ENCODE assay signal across 8 cellular contexts in genomic region chr13:109785141-109785891, GRCh38. TPM values are rescaled to one million over a fixed set of nuclear protein-coding genes. Genes with fewer than 3 reads are reported as not detected.
A peak's percentile ranks its signal among the peaks of the same experiment; 100 is the strongest.
DNase-seq lines count a peak whose midpoint lies in the region; ATAC-seq and TF ChIP-seq lines count a peak whose summit lies in the region.

No MANE protein-coding gene starts in this region.

- ATAC-seq in HG02759 (IDR thresholded peaks at IDR 0.05; ENCODE audit: unreplicated experiment) (peak; percentile 3), GM21367 (IDR thresholded peaks at IDR 0.05; ENCODE audit: unreplicated experiment) (no peak)

- no peak overlapping the region for H3K9ac ChIP-seq in iPS-15b (ENCODE audit: low read depth, low read length)

- TF ChIP-seq CTCF in RWPE1 (conservative IDR thresholded peaks at IDR 0.05; ENCODE audit: low read depth) = no peak
- TF ChIP-seq CTCF in ascending aorta (IDR thresholded peaks at IDR 0.05) = no peak

- H3K9me3 ChIP-seq in ascending aorta (no peaks in the 10 kb centered on the region), iPS-15b (ENCODE audit: control insufficient read depth, insufficient read depth, low read length) (no peaks in the 10 kb centered on the region)

- H3K27ac ChIP-seq in RWPE1 (peak overlapping the region; percentile 95), ascending aorta (peak overlapping the region; percentile 76 to 88), skin epidermis (peak overlapping the region in 14 of 21 experiments; percentile 12 to 91 (median 66))

- POLR2A ChIA-PET in RWPE1 (lab: Yijun Ruan, JAX; ENCODE audit: low non-redundant PET) = interaction anchor here (0.5 to 0.9 kb wide), 2 partner anchors 41 to 131 kb away, joined by 3 to 8 read pairs; no protein-coding TSS in a partner anchor

- intact Hi-C loops in ascending aorta (cut with DNase I) = loop anchor here (2.0 to 10.0 kb wide), 8 partner anchors 87 to 1571 kb away; partner anchors contain the start of genes ABHD13 and LIG4

- no peaks in the 10 kb centered on the region for H3K27me3 ChIP-seq in ascending aorta
- peaks cover 6% of the 10 kb centered on the region for H3K27me3 ChIP-seq in iPS-15b (ENCODE audit: control insufficient read depth, insufficient read depth, low read length)

- H3K4me3 ChIP-seq in ascending aorta = peak overlapping the region; percentile 85
- peak overlapping the region; percentile 67 for H3K4me3 ChIP-seq in iPS-15b (ENCODE audit: low read depth, low read length)
- H3K4me3 ChIP-seq in skin epidermis = peak overlapping the region; percentile 42 to 86 (median 77)

- DNase-seq in Ammon's horn (ENCODE audit: low spot score) = peak; percentile 70
- DNase-seq in RWPE1 (ENCODE audit: low spot score) = no peak
- peak in 1 of 2 donors; percentile 76 for DNase-seq in ascending aorta (ENCODE audit: low spot score in 2 of 2)
- no peak for DNase-seq in GM19240 (ENCODE audit: insufficient read length, low spot score)

- H3K4me1 ChIP-seq in ascending aorta (peaks cover 14 to 24% of the 10 kb centered on the region in 2 donors), iPS-15b (ENCODE audit: control insufficient read depth, insufficient read depth, low read length) (no peaks in the 10 kb centered on the region)

- CTCF ChIA-PET in RWPE1 (lab: Yijun Ruan, JAX) = interaction anchor here (0.6 to 1.2 kb wide), 9 partner anchors 48 to 826 kb away, joined by 3 to 4 read pairs (median 3); no protein-coding TSS in a partner anchor

- H3K36me3 ChIP-seq in ascending aorta (peaks cover 35 to 42% of the 10 kb centered on the region in 2 donors), iPS-15b (ENCODE audit: control insufficient read depth, insufficient read depth, low read length) (no peaks in the 10 kb centered on the region)

RNA-seq across cellular contexts. Expression of gene IRS2, which starts 1.1 kb away (rescaled TPM):
- 42.4 TPM for total RNA-seq in ascending aorta
